ENCODE assay signal across 9 cellular contexts in the genomic region with DNA sequence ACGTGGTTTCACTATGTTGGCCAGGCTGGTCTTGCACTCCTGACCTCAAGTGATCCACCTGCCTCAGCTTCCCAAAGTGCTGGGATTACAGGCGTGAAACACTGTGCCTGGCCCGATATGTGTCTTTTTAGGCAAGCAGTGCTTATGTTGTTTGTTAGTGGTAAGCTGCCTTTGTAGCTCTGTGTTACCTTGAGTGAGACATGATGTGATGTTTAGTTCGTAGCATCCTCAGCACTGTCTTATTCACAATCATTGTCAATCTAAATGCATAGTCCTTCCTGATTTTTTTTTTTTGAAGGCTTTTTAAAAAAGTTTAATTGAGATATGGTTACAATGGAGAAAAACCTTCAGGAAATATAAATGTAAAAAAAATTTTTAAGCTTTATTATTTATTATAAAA.
"Had no signal": no experiment of that assay in that cellular context is flagged by ENCODE, and none has a peak within 500 bp of the region (broad histone marks: within the 10 kb centered on the region; RNA-seq: fewer than 3 reads in every experiment).

No MANE protein-coding gene starts in this region.

- H2AFZ ChIP-seq: GM23248 had no signal

- H3K4me3 Mint-ChIP-seq: H9, HFFc6, IgD-negative memory B cell had no signal

- H3K9ac ChIP-seq: GM23248 had no signal

- DNase-seq: GM23248, H9, HCEC 1CT, HFFc6, KG1 had no signal

- H3K4me3 ChIP-seq: GM23248 had no signal

- H3K9me3 Mint-ChIP-seq: H9 had no signal

- FAIRE-seq: H1, H54, HTR-8/SVneo had no signal

- H3K27ac Mint-ChIP-seq: HFFc6, IgD-negative memory B cell had no signal

- H3K27ac ChIP-seq: GM23248 had no signal

- H3K27me3 Mint-ChIP-seq: IgD-negative memory B cell had no signal
